ENCODE assay signal across 12 cellular contexts in genomic region chr6:152313542-152314482, GRCh38.
DNase-seq lines count a peak whose midpoint lies in the region; ATAC-seq lines count a peak whose summit lies in the region.
"Had no signal": no experiment of that assay in that cellular context is flagged by ENCODE, and none has a peak within 500 bp of the region (broad histone marks: within the 10 kb centered on the region; RNA-seq: fewer than 3 reads in every experiment).

No MANE protein-coding gene starts in this region.

- no peaks in the 10 kb centered on the region for H3K36me3 Mint-ChIP-seq in activated T-cell treated with anti-CD3 and anti-CD28 coated beads, Interleukin-2, amount 50 U/mL, for 4 hours (ENCODE audit: insufficient read depth)

- no peaks in the 10 kb centered on the region for H3K27me3 Mint-ChIP-seq in activated T-cell treated with anti-CD3 and anti-CD28 coated beads, Interleukin-2, amount 50 U/mL, for 4 hours (ENCODE audit: low read depth)

- DNase-seq in AG08395 (ENCODE audit: low spot score), result peak; percentile 13
- peak; percentile 25 for DNase-seq in LHCN-M2 (ENCODE audit: low read depth)
- no peak for DNase-seq in epithelial cell of prostate (ENCODE audit: low read depth, low spot score)
- DNase-seq in lung microvascular endothelial cell (ENCODE audit: low read depth in 2 of 2), result peak; percentile 64 to 72
- no peak for DNase-seq in DMS79 (lab: John Stamatoyannopoulos, UW)
- DNase-seq in activated T-cell treated with anti-CD3 and anti-CD28 coated beads, Interleukin-2, amount 50 U/mL, for 4 hours, result no peak
- DNase-seq in NCI-H2171 (lab: John Stamatoyannopoulos, UW), result no peak
- DNase-seq: activated gamma-delta T cell, NCI-H2081 treated with DMSO at 0.1 percent for 48 hours, WERI-Rb-1 had no signal

- H3K4me3 Mint-ChIP-seq in activated T-cell treated with anti-CD3 and anti-CD28 coated beads, Interleukin-2, amount 50 U/mL, for 4 hours, result no peak overlapping the region

- H3K27ac ChIP-seq in epithelial cell of prostate, result peak overlapping the region; percentile 21
- H3K27ac ChIP-seq: BLaER1, WERI-Rb-1 had no signal

- H3K4me1 Mint-ChIP-seq in activated T-cell treated with anti-CD3 and anti-CD28 coated beads, Interleukin-2, amount 50 U/mL, for 4 hours (ENCODE audit: low read depth), result peaks cover 17% of the 10 kb centered on the region

- no peaks in the 10 kb centered on the region for H3K9me3 Mint-ChIP-seq in activated T-cell treated with anti-CD3 and anti-CD28 coated beads, Interleukin-2, amount 50 U/mL, for 4 hours

- ATAC-seq in HG02642 (IDR thresholded peaks at IDR 0.05; ENCODE audit: poor library complexity, unreplicated experiment), result no peak
- ATAC-seq in activated T-cell treated with anti-CD3 and anti-CD28 coated beads, Interleukin-2, amount 50 U/mL, for 4 hours, result no peak

Comparison
In these comparisons a context has a peak if more than half of its experiments do, and no peak if none do; other contexts are left out.
1. DNase-seq: peak in AG08395 (single experiment), LHCN-M2 (single experiment) and lung microvascular endothelial cell (2 of 2); none in epithelial cell of prostate (single experiment), DMS79 (single experiment), activated T-cell treated with anti-CD3 and anti-CD28 coated beads, Interleukin-2, amount 50 U/mL, for 4 hours (single experiment) and NCI-H2171 (single experiment).